In the genomic region with DNA sequence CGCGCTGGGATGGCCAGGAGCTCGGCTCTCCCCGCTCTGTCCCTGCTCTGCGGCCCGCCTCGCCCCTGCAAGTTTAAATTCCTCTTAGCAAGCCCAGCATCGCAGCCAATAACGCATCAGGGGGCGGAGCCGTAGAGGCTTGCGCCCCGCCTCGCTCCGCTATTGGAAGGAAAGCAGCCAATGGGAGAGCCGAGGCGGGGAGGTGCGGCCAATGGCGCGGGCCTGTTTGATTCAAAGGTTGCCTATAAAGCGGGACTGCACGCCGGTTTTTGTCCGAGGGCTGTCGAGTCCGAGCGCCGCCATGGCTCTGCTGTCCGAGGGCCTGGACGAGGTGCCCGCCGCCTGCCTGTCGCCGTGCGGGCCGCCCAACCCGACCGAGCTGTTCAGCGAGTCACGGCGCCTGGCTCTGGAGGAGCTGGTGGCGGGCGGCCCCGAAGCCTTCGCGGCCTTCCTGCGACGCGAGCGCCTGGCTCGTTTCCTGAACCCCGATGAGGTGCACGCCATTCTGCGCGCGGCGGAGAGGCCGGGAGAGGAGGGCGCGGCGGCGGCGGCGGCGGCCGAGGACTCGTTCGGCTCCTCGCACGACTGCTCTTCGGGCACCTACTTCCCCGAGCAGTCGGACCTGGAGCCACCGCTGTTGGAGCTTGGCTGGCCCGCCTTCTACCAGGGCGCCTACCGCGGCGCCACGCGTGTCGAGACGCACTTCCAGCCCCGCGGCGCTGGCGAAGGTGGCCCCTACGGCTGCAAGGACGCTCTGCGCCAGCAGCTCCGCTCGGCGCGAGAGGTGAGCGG, we compare ENCODE assay signal across 8 cellular contexts. TPM values are rescaled to one million over a fixed set of nuclear protein-coding genes. Genes with fewer than 3 reads are reported as not detected.
DNase-seq lines count a peak whose midpoint lies in the region; ATAC-seq and TF ChIP-seq lines count a peak whose summit lies in the region.

TSS of gene FAM83D (plus strand) at position 276 of the 792 bp plus-strand sequence. CDS start at position 302, 26 bp downstream.

- H3K36me3 Mint-ChIP-seq in T-cell = no peaks in the 10 kb centered on the region

- H3K4me1 Mint-ChIP-seq in T-cell = peaks cover 23 to 31% (median 28%) of the 10 kb centered on the region in 3 donors

- TF ChIP-seq CTCF in GM13977 (IDR thresholded peaks at IDR 0.05; ENCODE audit: extremely low read depth, insufficient read depth, missing control alignments) (no peak), heart right ventricle (IDR thresholded peaks at IDR 0.05) (peak in 4 of 9 donors; percentile 1 to 96 (median 40)), upper lobe of right lung (IDR thresholded peaks at IDR 0.05) (no peak)

- H3K4me3 Mint-ChIP-seq in T-cell = peak within 1 kb of the TSS; percentile 75 to 83 (median 77)

- 0 to 1% methylated on average over 89 to 95 of the region's 95 CpGs for WGBS in heart right ventricle, 2 donors

- peak within 1 kb of the TSS; percentile 68 for H3K9ac ChIP-seq in adipocyte (ENCODE audit: low read length)

- peak within 1 kb of the TSS in 2 of 10 donors; percentile 30 to 69 for H3K27ac ChIP-seq in heart right ventricle
- H3K27ac ChIP-seq in upper lobe of right lung = no peak within 1 kb of the TSS

- H3K27me3 Mint-ChIP-seq in T-cell = no peaks in the 10 kb centered on the region

- ATAC-seq in HG02870 (IDR thresholded peaks at IDR 0.05; ENCODE audit: unreplicated experiment) (peak; percentile 90), T-cell (replicated peaks in 1 of 4) (peak; percentile 93 to 95 (median 94)), heart right ventricle (peak; percentile 96 to 99 (median 97)), upper lobe of right lung (peak; percentile 98)

- peaks cover 23% of the 10 kb centered on the region for H3K4me1 ChIP-seq in adipocyte (ENCODE audit: control insufficient read depth, insufficient read depth, low read length)
- peaks cover 0 to 30% (median 17%) of the 10 kb centered on the region in 9 donors for H3K4me1 ChIP-seq in heart right ventricle
- H3K4me1 ChIP-seq in upper lobe of right lung = peaks cover 7% of the 10 kb centered on the region

- CTCF ChIA-PET in T-cell (lab: Charles Lee) = interaction anchor here in 1 of 2 donors (0.6 to 1.3 kb wide), 2 partner anchors 36 to 86 kb away, joined by 4 to 16 read pairs; partner anchors contain the start of gene DHX35

- in situ Hi-C loops in GM13977 (cut with MboI; ENCODE audit: low pct_unique_long_range_greater_than_20kb, low sequenced_read_pairs, unreplicated experiment) = loop anchor here (10.0 kb wide), 1 partner anchor 118 kb away; no protein-coding TSS in a partner anchor

- H3K9me3 ChIP-seq in adipocyte (ENCODE audit: control insufficient read depth, low read length) (no peaks in the 10 kb centered on the region), heart right ventricle (no peaks in the 10 kb centered on the region), upper lobe of right lung (no peaks in the 10 kb centered on the region)

- peak within 1 kb of the TSS; percentile 39 to 75 for H3K27ac Mint-ChIP-seq in T-cell

- intact Hi-C loops in heart right ventricle (cut with DNase I) = loop anchor here in 9 of 10 donors (1.0 to 10.0 kb wide), 7 partner anchors 36 to 122 kb away; partner anchors contain the start of gene DHX35 (in 3 of the 9)
- intact Hi-C loops in posterior vena cava (cut with DNase I) = loop anchor here (1.0 to 5.0 kb wide), 3 partner anchors 36 to 121 kb away; partner anchors contain the start of gene DHX35 (in 1 of the 2)
- intact Hi-C loops in upper lobe of right lung (cut with DNase I) = loop anchor here (5.0 kb wide), 1 partner anchor 121 kb away; no protein-coding TSS in a partner anchor

- H3K36me3 ChIP-seq in adipocyte (ENCODE audit: control insufficient read depth, insufficient read depth, low read length, severe bottlenecking) (no peaks in the 10 kb centered on the region), heart right ventricle (peaks cover 0 to 13% (median 0%) of the 10 kb centered on the region in 9 donors), upper lobe of right lung (no peaks in the 10 kb centered on the region)

- H3K9me3 Mint-ChIP-seq in T-cell = no peaks in the 10 kb centered on the region

- peak within 1 kb of the TSS; percentile 81 for H3K4me3 ChIP-seq in adipocyte (ENCODE audit: low read length)
- peak within 1 kb of the TSS; percentile 33 to 74 (median 64) for H3K4me3 ChIP-seq in heart right ventricle
- peak within 1 kb of the TSS; percentile 70 for H3K4me3 ChIP-seq in upper lobe of right lung

- POLR2A ChIA-PET in T-cell (lab: Charles Lee) = interaction anchor here in 1 of 2 donors (0.6 kb wide), 2 partner anchors 90 to 182 kb away, joined by 3 read pairs; no protein-coding TSS in a partner anchor

- H3K27me3 ChIP-seq in adipocyte (replicated peaks; ENCODE audit: control insufficient read depth, insufficient read depth, low read length) (peaks cover 11% of the 10 kb centered on the region), heart right ventricle (peaks cover 0 to 6% (median 0%) of the 10 kb centered on the region in 7 donors), upper lobe of right lung (peaks cover 3% of the 10 kb centered on the region)

- DNase-seq in GM13977 (ENCODE audit: low spot score) = peak; percentile 100
- peak; percentile 99 for DNase-seq in NCI-H146 (lab: John Stamatoyannopoulos, UW)
- peak; percentile 79 to 94 (median 90) for DNase-seq in T-cell
- DNase-seq in adipocyte (ENCODE audit: low read depth) = peak; percentile 98
- peak; percentile 92 to 94 for DNase-seq in heart right ventricle
- peak; percentile 99 for DNase-seq in posterior vena cava (ENCODE audit: low spot score)
- peak; percentile 96 for DNase-seq in upper lobe of right lung

RNA-seq across cellular contexts. Expression of gene FAM83D, which starts in this region (rescaled TPM):
- total RNA-seq in T-cell (1 to 10 TPM; 1.3 to 4.0 (median 2.4) TPM), heart right ventricle (1 to 10 TPM in 1 of 10 donors, under 1 TPM in 9; 0.12 to 2.8 (median 0.46) TPM), posterior vena cava (10 to 100 TPM; 72.1 to 94.3 TPM), upper lobe of right lung (2.0 TPM)
- polyA plus RNA-seq in heart right ventricle = under 1 TPM; 0.15 to 0.67 TPM

Comparison
In these comparisons a context has a peak if more than half of its experiments do, and no peak if none do; other contexts are left out.
1. RNA of gene FAM83D (total RNA-seq): 72.1 to 94.3 TPM in posterior vena cava; 1.3 to 4.0 TPM in T-cell, 2.0 TPM in upper lobe of right lung (single experiment) and 0.12 to 2.8 TPM in heart right ventricle; every median in the first group is over 10 times any median in the second.
2. Peak in every context shown above with its lines, with median percentiles within 50 percentile points of each other: DNase-seq, ATAC-seq and H3K4me3 ChIP-seq.